Comparison of ENCODE assay signal across 9 cellular contexts in genomic region chr7:121313793-121314676, GRCh38. TPM values are rescaled to one million over a fixed set of nuclear protein-coding genes. Genes with fewer than 3 reads are reported as not detected.
DNase-seq lines count a peak whose midpoint lies in the region; ATAC-seq, FAIRE-seq and TF ChIP-seq lines count a peak whose summit lies in the region.
"Had no signal": no experiment of that assay in that cellular context is flagged by ENCODE, and none has a peak within 500 bp of the region (broad histone marks: within the 10 kb centered on the region; RNA-seq: fewer than 3 reads in every experiment).

No MANE protein-coding gene starts in this region.

- H3K4me1 ChIP-seq in kidney (ENCODE audit: control insufficient read depth in 1 of 2, insufficient read depth in 1 of 2, low read depth in 1 of 2, low read length in 2 of 2): no peaks in the 10 kb centered on the region
- no peaks in the 10 kb centered on the region for H3K4me1 ChIP-seq in heart right ventricle

- no peak overlapping the region for H3K9ac ChIP-seq in kidney (ENCODE audit: low read length in 2 of 2)

- DNase-seq in A172 (ENCODE audit: low spot score): peak; percentile 41
- peak; percentile 91 for DNase-seq in NCI-H748 treated with DMSO at 0.1 percent for 48 hours (lab: John Stamatoyannopoulos, UW)
- no peak for DNase-seq in left lobe of liver (ENCODE audit: low spot score)
- no peak for DNase-seq in NCI-H226
- no peak for DNase-seq in kidney
- DNase-seq in heart right ventricle: no peak

- intact Hi-C loops in kidney (cut with DNase I) (no loop called here), heart right ventricle (cut with DNase I) (no loop called here)

- peaks cover 0 to 5% (median 0%) of the 10 kb centered on the region in 7 donors for H3K27me3 ChIP-seq in heart right ventricle

- ATAC-seq in GM19395 (IDR thresholded peaks at IDR 0.05; ENCODE audit: unreplicated experiment): peak; percentile 96
- ATAC-seq in HG03175 (IDR thresholded peaks at IDR 0.05; ENCODE audit: unreplicated experiment): peak; percentile 88
- ATAC-seq in left lobe of liver: peak; percentile 86
- no peak for ATAC-seq in heart right ventricle

- H3K4me3 ChIP-seq in kidney (ENCODE audit: low read length in 2 of 2) (no peak overlapping the region), heart right ventricle (no peak overlapping the region)

- H3K36me3 ChIP-seq in kidney (ENCODE audit: control insufficient read depth in 1 of 2, insufficient read depth in 2 of 2, low read length in 2 of 2) (no peaks in the 10 kb centered on the region), heart right ventricle (no peaks in the 10 kb centered on the region)

- 55 to 64% methylated on average over 9 of the region's 9 CpGs for WGBS in heart right ventricle, 2 donors

- TF ChIP-seq CTCF in kidney (IDR thresholded peaks at IDR 0.05; ENCODE audit: borderline replicate concordance, extremely low read depth, insufficient read depth) (no peak), heart right ventricle (IDR thresholded peaks at IDR 0.05) (no peak)

- H3K9me3 ChIP-seq in kidney (ENCODE audit: control insufficient read depth in 1 of 2, low read length in 2 of 2): no peaks in the 10 kb centered on the region
- peaks cover 0 to 6% (median 0%) of the 10 kb centered on the region in 11 donors for H3K9me3 ChIP-seq in heart right ventricle

- H3K27ac ChIP-seq in kidney (ENCODE audit: low read depth in 2 of 2, low read length in 2 of 2) (no peak overlapping the region), heart right ventricle (no peak overlapping the region)
- H3K27ac ChIP-seq: C4-2B had no signal

- no peak for FAIRE-seq in kidney (lab: Jason Lieb, UNC)

RNA-seq across cellular contexts. Expression of gene WNT16, which starts 14.8 kb away (rescaled TPM):
- not detected in 2 replicates for total RNA-seq in A172 (2014; rRNA removed; shearing (Covaris generic))
- total RNA-seq in left lobe of liver: not detected
- total RNA-seq in kidney: not detected
- not detected for polyA plus RNA-seq in kidney (ENCODE audit: insufficient read depth, low read depth, low replicate concordance)
- total RNA-seq in heart right ventricle: not detected
- not detected for polyA plus RNA-seq in heart right ventricle

Comparison
In these comparisons a context has a peak if more than half of its experiments do, and no peak if none do; other contexts are left out.
1. DNase-seq: peak in A172 (single experiment) and NCI-H748 treated with DMSO at 0.1 percent for 48 hours (single experiment); none in left lobe of liver (single experiment), NCI-H226 (single experiment), kidney (single experiment) and heart right ventricle (0 of 2).
2. ATAC-seq: peak in GM19395 (single experiment), HG03175 (single experiment) and left lobe of liver (single experiment); none in heart right ventricle (0 of 8).